ENCODE assay signal across 11 cellular contexts in the genomic region with DNA sequence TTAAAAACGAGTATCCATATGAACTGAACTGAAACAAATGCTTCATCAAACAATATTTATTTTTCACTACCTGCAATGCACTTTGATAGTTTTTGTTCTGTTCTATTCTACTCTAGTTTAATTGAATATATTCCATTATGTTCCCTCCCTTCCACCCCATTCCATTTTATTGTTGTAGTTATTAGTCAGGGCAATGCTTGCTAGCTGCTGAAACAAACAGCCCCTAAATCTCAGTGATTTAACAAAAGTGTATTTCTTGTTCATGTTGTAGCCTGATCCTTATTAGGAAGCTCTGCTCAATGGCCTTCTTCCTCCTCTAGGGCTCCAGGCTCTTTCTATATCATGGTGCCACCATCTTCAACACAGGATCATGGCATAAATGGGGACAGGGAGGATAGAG.
"Had no signal": no experiment of that assay in that cellular context is flagged by ENCODE, and none has a peak within 500 bp of the region (broad histone marks: within the 10 kb centered on the region; RNA-seq: fewer than 3 reads in every experiment).

No MANE protein-coding gene starts in this region.

- H3K36me3 ChIP-seq: HAP-1 had no signal

- ATAC-seq: GM23338, HCT116 had no signal

- H3K4me2 ChIP-seq: GM23338 had no signal

- H3K4me3 ChIP-seq: GM23248, GM23338, HAP-1 had no signal

- FAIRE-seq: H1, H54 had no signal

- H3K9me3 ChIP-seq: HAP-1 had no signal

- H3K4me1 ChIP-seq: HAP-1 had no signal

- H2AFZ ChIP-seq: GM23248, GM23338 had no signal

- DNase-seq: GM23248, GOT3, H7, H9, HCEC 1CT, HFFc6 had no signal

- H3K27ac ChIP-seq: GM23248 had no signal

- H3K9ac ChIP-seq: GM23248 had no signal
